Comparison of ENCODE assay signal across 15 cellular contexts in genomic region chr18:44779893-44780292, GRCh38.
DNase-seq lines count a peak whose midpoint lies in the region; ATAC-seq, FAIRE-seq and TF ChIP-seq lines count a peak whose summit lies in the region.
"Had no signal": no experiment of that assay in that cellular context is flagged by ENCODE, and none has a peak within 500 bp of the region (broad histone marks: within the 10 kb centered on the region; RNA-seq: fewer than 3 reads in every experiment).

No MANE protein-coding gene starts in this region.

- no peak overlapping the region for H3K23ac ChIP-seq in H1 (ENCODE audit: insufficient read length)

- H2BK120ac ChIP-seq in H1 (replicated peaks; ENCODE audit: low read depth, low read length): no peak overlapping the region

- H3K4me1 Mint-ChIP-seq in neural progenitor cell: peaks cover 70% of the 10 kb centered on the region

- no peaks in the 10 kb centered on the region for H3K27me3 ChIP-seq in right cardiac atrium (ENCODE audit: control insufficient read depth, insufficient read depth)
- no peaks in the 10 kb centered on the region for H3K27me3 ChIP-seq in H1 (replicated peaks in 1 of 4; ENCODE audit: control insufficient read depth in 3 of 4, extremely low read depth in 1 of 4, insufficient read depth in 3 of 4, low read length in 3 of 4)
- no peaks in the 10 kb centered on the region for H3K27me3 ChIP-seq in neural progenitor cell
- no peaks in the 10 kb centered on the region for H3K27me3 ChIP-seq in transverse colon
- H3K27me3 ChIP-seq: BLaER1 had no signal

- TF ChIP-seq EP300 in H1 (IDR thresholded peaks at IDR 0.05; ENCODE audit: borderline replicate concordance in 1 of 2, low read depth in 2 of 2, low read length in 2 of 2): no peak
- no peak for TF ChIP-seq EP300 in transverse colon (IDR thresholded peaks at IDR 0.05; ENCODE audit: low read depth)

- H2BK5ac ChIP-seq in H1 (ENCODE audit: low read depth, low read length): no peak overlapping the region

- no peaks in the 10 kb centered on the region for H3F3A ChIP-seq in neural progenitor cell (ENCODE audit: low read depth)

- 0 out of 2 replicates have a peak overlapping the region, but pooled peaks have one; percentile 60 for H2BK12ac ChIP-seq in H1 (ENCODE audit: low read depth, low read length)

- H3K4me1 ChIP-seq in right cardiac atrium (ENCODE audit: control insufficient read depth, insufficient read depth, low read length) (peaks cover 20% of the 10 kb centered on the region), H1 (replicated peaks in 1 of 4; ENCODE audit: control insufficient read depth in 3 of 4, insufficient read depth in 4 of 4, low read length in 3 of 4) (no peaks in the 10 kb centered on the region; a peak in 1 of 7 replicates), neural progenitor cell (peaks cover 40% of the 10 kb centered on the region), transverse colon (peaks cover 16 to 54% (median 21%) of the 10 kb centered on the region in 4 donors)
- H3K4me1 ChIP-seq: BLaER1 had no signal

- no peak overlapping the region for H3K4me2 ChIP-seq in H1 (ENCODE audit: insufficient read depth in 1 of 2, low read depth in 2 of 2, low read length in 2 of 2)
- no peak overlapping the region for H3K4me2 ChIP-seq in neural progenitor cell
- H3K4me2 ChIP-seq: BLaER1 had no signal

- WGBS in right cardiac atrium: 78% methylated on average over 10 of the region's 10 CpGs
- 90% methylated on average over 10 of the region's 10 CpGs; no CpG with 5 or more reads in 1 of the 2 experiments for WGBS in H1 (ENCODE audit: extremely low coverage in 1 of 2, insufficient coverage in 1 of 2, insufficient read length in 1 of 2, insufficient replicate concordance in 2 of 2, low coverage in 1 of 2, low lambda C conversion rate in 2 of 2, missing lambda C conversion rate in 1 of 2), 2 experiments
- WGBS in transverse colon (ENCODE audit: low coverage in 1 of 2), 2 donors: 94% methylated on average over 6 to 10 of the region's 10 CpGs

- CTCF ChIA-PET in H1 (lab: Charles Lee; ENCODE audit: partially characterized antibody): interaction anchor here (0.8 to 1.2 kb wide), 4 partner anchors 16 to 433 kb away, joined by 3 to 4 read pairs (median 3); no protein-coding TSS in a partner anchor

- H4K91ac ChIP-seq in H1 (replicated peaks; ENCODE audit: insufficient read length, low read length): no peak overlapping the region

- no peak for TF ChIP-seq RAD21 in H1 (IDR thresholded peaks at IDR 0.05 in 1 of 2, conservative IDR thresholded peaks at IDR 0.05 in 1 of 2; ENCODE audit: low read depth in 2 of 2, low read length in 2 of 2)

- H3K56ac ChIP-seq in H1 (replicated peaks; ENCODE audit: insufficient read length, low read depth, low read length): no peak overlapping the region

- H4K20me1 ChIP-seq in H1 (replicated peaks in 1 of 2; ENCODE audit: control insufficient read depth in 1 of 2, insufficient read depth in 2 of 2, low read length in 2 of 2) (no peaks in the 10 kb centered on the region), neural progenitor cell (ENCODE audit: low read depth) (peaks cover 16% of the 10 kb centered on the region)
- H4K20me1 ChIP-seq: BLaER1 had no signal

- H4K8ac ChIP-seq in H1 (ENCODE audit: extremely low read depth, insufficient read depth, low read length): no peak overlapping the region

- H3K9me3 ChIP-seq in right cardiac atrium (ENCODE audit: control insufficient read depth, low read length) (no peaks in the 10 kb centered on the region), H1 (ENCODE audit: insufficient read depth in 2 of 2, low read depth in 1 of 2, low read length in 1 of 2) (no peaks in the 10 kb centered on the region), neural progenitor cell (ENCODE audit: low read depth) (no peaks in the 10 kb centered on the region), transverse colon (no peaks in the 10 kb centered on the region)
- H3K9me3 ChIP-seq: BLaER1 had no signal

- no peak overlapping the region for H2AK5ac ChIP-seq in H1 (ENCODE audit: low read depth, low read length)

- no peak overlapping the region for H3K9ac ChIP-seq in H1 (replicated peaks in 1 of 4; ENCODE audit: extremely low read depth in 1 of 4, low read depth in 3 of 4, low read length in 3 of 4)
- H3K9ac ChIP-seq in neural progenitor cell: no peak overlapping the region
- H3K9ac ChIP-seq: BLaER1, KMS-11 had no signal

- intact Hi-C loops in Right ventricle myocardium superior (cut with DNase I): no loop called here
- intact Hi-C loops in right cardiac atrium (cut with DNase I): no loop called here
- intact Hi-C loops in transverse colon (cut with DNase I; ENCODE audit: low total_unique reads): no loop called here

- TF ChIP-seq POLR2A in H1 (IDR thresholded peaks at IDR 0.05; ENCODE audit: control extremely low read depth in 1 of 2, low read depth in 2 of 2, low read length in 2 of 2) (no peak), transverse colon (IDR thresholded peaks at IDR 0.05) (no peak)

- POLR2A ChIA-PET in H1 (lab: Charles Lee; ENCODE audit: partially characterized antibody): no interaction called here

- H3K4me3 ChIP-seq in right cardiac atrium (ENCODE audit: low read length) (no peak overlapping the region), H1 (ENCODE audit: extremely low read depth in 1 of 4, insufficient read depth in 2 of 4, low read depth in 3 of 4, low read length in 4 of 4) (no peak overlapping the region), neural progenitor cell (no peak overlapping the region), transverse colon (no peak overlapping the region)
- H3K4me3 ChIP-seq: BLaER1 had no signal

- ATAC-seq in Right ventricle myocardium superior (ENCODE audit: poor library complexity): peak; percentile 23
- ATAC-seq in right cardiac atrium: no peak
- ATAC-seq in HG03045 (IDR thresholded peaks at IDR 0.05; ENCODE audit: unreplicated experiment): no peak
- no peak for ATAC-seq in GM18868 (IDR thresholded peaks at IDR 0.05; ENCODE audit: unreplicated experiment)

- no peak overlapping the region for H3K4me3 Mint-ChIP-seq in neural progenitor cell

- FAIRE-seq in H1 (lab: Jason Lieb, UNC): no peak

- no peaks in the 10 kb centered on the region for H3K36me3 ChIP-seq in H1 (ENCODE audit: control insufficient read depth in 2 of 4, insufficient read depth in 4 of 4, low read length in 3 of 4)
- no peaks in the 10 kb centered on the region for H3K36me3 ChIP-seq in neural progenitor cell
- no peaks in the 10 kb centered on the region for H3K36me3 ChIP-seq in transverse colon
- H3K36me3 ChIP-seq: BLaER1 had no signal

- H3K4ac ChIP-seq in H1 (replicated peaks; ENCODE audit: insufficient read length, low read depth, low read length): no peak overlapping the region

- TF ChIP-seq CTCF in H1 (IDR thresholded peaks at IDR 0.05; ENCODE audit: control extremely low read depth in 1 of 3, insufficient read depth in 1 of 3, low read depth in 1 of 3, low read length in 3 of 3): no peak
- TF ChIP-seq CTCF in neural progenitor cell (IDR thresholded peaks at IDR 0.05): no peak
- no peak for TF ChIP-seq CTCF in transverse colon (IDR thresholded peaks at IDR 0.05)

- no peaks in the 10 kb centered on the region; the same call in 1 of the 2 replicates for H3K79me1 ChIP-seq in H1 (ENCODE audit: low read depth, low read length)

- in situ Hi-C loops in transverse colon (cut with MboI; ENCODE audit: low pct_ligation_motif_present in 1 of 4, low pct_unique_long_range_greater_than_20kb in 1 of 4, low sequenced_read_pairs in 3 of 4): no loop called here

- H3K18ac ChIP-seq in H1 (ENCODE audit: extremely low read depth, low read length): no peak overlapping the region

- DNase-seq in Right ventricle myocardium superior: no peak
- no peak for DNase-seq in right cardiac atrium
- no peak for DNase-seq in H1 (ENCODE audit: low read depth in 1 of 2, low spot score in 2 of 2)
- no peak for DNase-seq in neural progenitor cell (ENCODE audit: low spot score)
- no peak for DNase-seq in transverse colon
- DNase-seq in LoVo (ENCODE audit: low spot score): no peak
- DNase-seq: DMS 273 treated with DMSO at 0.1 percent for 48 hours, NCI-H1930, NCI-H524 treated with DMSO at 0.1 percent for 48 hours, RPMI8226 had no signal

- no peak overlapping the region for H4K5ac ChIP-seq in H1 (ENCODE audit: insufficient read length, low read depth, low read length)

- H3K27me3 Mint-ChIP-seq in neural progenitor cell (ENCODE audit: insufficient read depth, low read depth): peaks cover 2% of the 10 kb centered on the region

- no peak overlapping the region for H3K14ac ChIP-seq in H1 (ENCODE audit: insufficient read length)

- no peaks in the 10 kb centered on the region for H3K23me2 ChIP-seq in H1 (ENCODE audit: low read depth, low read length)

- H3K27ac Mint-ChIP-seq in neural progenitor cell: peak overlapping the region; percentile 59

- H3K27ac ChIP-seq in right cardiac atrium (ENCODE audit: low read length): no peak overlapping the region
- H3K27ac ChIP-seq in H1 (ENCODE audit: low read depth, low read length): no peak overlapping the region
- no peak overlapping the region for H3K27ac ChIP-seq in neural progenitor cell
- peak overlapping the region in 3 of 4 donors; percentile 38 to 67 (median 55) for H3K27ac ChIP-seq in transverse colon
- H3K27ac ChIP-seq: 22Rv1, BLaER1, KMS-11 had no signal

- H2AFZ ChIP-seq in H1 (ENCODE audit: low read length) (no peak overlapping the region), neural progenitor cell (replicated peaks) (no peak overlapping the region)

- no peak overlapping the region for H2BK20ac ChIP-seq in H1 (ENCODE audit: low read length)

- peaks cover 1% of the 10 kb centered on the region for H3K36me3 Mint-ChIP-seq in neural progenitor cell

- H3K9me3 Mint-ChIP-seq in neural progenitor cell: no peaks in the 10 kb centered on the region

- no peak overlapping the region for H2BK15ac ChIP-seq in H1 (ENCODE audit: low read length)

- H3K79me2 ChIP-seq in H1 (ENCODE audit: control insufficient read depth in 1 of 2, insufficient read depth in 2 of 2, low read length in 2 of 2): no peaks in the 10 kb centered on the region
- no peaks in the 10 kb centered on the region for H3K79me2 ChIP-seq in neural progenitor cell (ENCODE audit: low read depth)

TF ChIP-seq in H1, 55 proteins besides CTCF, POLR2A, EP300 and RAD21:
- TF ChIP-seq CBX5 (IDR thresholded peaks at IDR 0.05; ENCODE audit: low read depth, low read length) (no peak), ASH2L (IDR thresholded peaks at IDR 0.05; ENCODE audit: low read length) (no peak), MAFK (IDR thresholded peaks at IDR 0.05; ENCODE audit: low read depth, low read length) (no peak), TAF1 (IDR thresholded peaks at IDR 0.05; ENCODE audit: low read depth, low read length) (no peak), POLR2AphosphoS5 (IDR thresholded peaks at IDR 0.05; ENCODE audit: low read depth, low read length) (no peak), BCL11A (IDR thresholded peaks at IDR 0.05; ENCODE audit: low read depth in 2 of 2, low read length in 2 of 2) (no peak)

Comparison
In these comparisons a context has a peak if more than half of its experiments do, and no peak if none do; other contexts are left out.
1. H3K27ac ChIP-seq: peak in transverse colon (3 of 4); none in right cardiac atrium (single experiment), H1 (single experiment) and neural progenitor cell (single experiment).